14 cellular contexts compared by ENCODE assay signal in genomic region chr12:91620949-91621348, GRCh38.
DNase-seq lines count a peak whose midpoint lies in the region; ATAC-seq and TF ChIP-seq lines count a peak whose summit lies in the region.
"Had no signal": no experiment of that assay in that cellular context is flagged by ENCODE, and none has a peak within 500 bp of the region (broad histone marks: within the 10 kb centered on the region; RNA-seq: fewer than 3 reads in every experiment).

No MANE protein-coding gene starts in this region.

- peaks cover 4% of the 10 kb centered on the region for H3K4me1 Mint-ChIP-seq in T-helper 17 cell

- H3K4me3 Mint-ChIP-seq in T-helper 17 cell, result no peak overlapping the region

- ATAC-seq in heart right ventricle (peak; percentile 62 to 91 (median 80)), T-helper 17 cell (no peak), GM21529 (IDR thresholded peaks at IDR 0.05; ENCODE audit: unreplicated experiment) (no peak)

- H3K9me3 ChIP-seq in heart right ventricle (peaks cover 0 to 2% (median 0%) of the 10 kb centered on the region in 11 donors), T-helper 17 cell (ENCODE audit: control insufficient read depth, low read length, poor library complexity, severe bottlenecking) (no peaks in the 10 kb centered on the region)
- H3K9me3 ChIP-seq: adrenal gland, HAP-1, tibial artery had no signal

- TF ChIP-seq CTCF in heart right ventricle (IDR thresholded peaks at IDR 0.05) (peak in 4 of 9 donors; percentile 21 to 50 (median 45)), retinal pigment epithelial cell (conservative IDR thresholded peaks at IDR 0.05; ENCODE audit: low read depth, low read length) (peak; percentile 18)

- peaks cover 3% of the 10 kb centered on the region for H3K36me3 Mint-ChIP-seq in T-helper 17 cell (ENCODE audit: low read depth)

- H3K4me3 ChIP-seq in heart right ventricle (no peak overlapping the region), retinal pigment epithelial cell (ENCODE audit: low read length) (no peak overlapping the region)
- H3K4me3 ChIP-seq: adrenal gland, HAP-1, PC-9, tibial artery had no signal

- intact Hi-C loops in heart right ventricle (cut with DNase I), result no loop called here

- DNase-seq in DMS53 (lab: John Stamatoyannopoulos, UW), result peak; percentile 12
- no peak for DNase-seq in DMS53 treated with DMSO at 0.1 percent for 48 hours (lab: John Stamatoyannopoulos, UW; ENCODE audit: unreplicated experiment)
- DNase-seq in anterior cingulate cortex (lab: John Stamatoyannopoulos, UW), result peak in 35 of 58 donors; percentile 1 to 45 (median 12)
- DNase-seq in heart right ventricle, result peak in 1 of 2 donors; percentile 18
- DNase-seq in retinal pigment epithelial cell (ENCODE audit: low read depth), result no peak
- no peak for DNase-seq in T-helper 17 cell
- no peak for DNase-seq in NCI-H1417 treated with DMSO at 0.1 percent for 48 hours (lab: John Stamatoyannopoulos, UW)
- DNase-seq: adrenal gland, NCI-H187 treated with DMSO at 0.1 percent for 48 hours, PC-9, tibial artery had no signal

- peaks cover 4% of the 10 kb centered on the region for H3K27me3 Mint-ChIP-seq in T-helper 17 cell

- H3K27me3 ChIP-seq in heart right ventricle, result no peaks in the 10 kb centered on the region
- H3K27me3 ChIP-seq: adrenal gland, tibial artery had no signal

- 41 to 48% methylated on average over 8 of the region's 8 CpGs for WGBS in heart right ventricle, 2 donors

- no peaks in the 10 kb centered on the region for H3K36me3 ChIP-seq in heart right ventricle
- H3K36me3 ChIP-seq: adrenal gland, HAP-1, tibial artery had no signal

- no peak overlapping the region for H3K27ac Mint-ChIP-seq in T-helper 17 cell

- H3K4me1 ChIP-seq in heart right ventricle, result peaks cover 0 to 4% (median 0%) of the 10 kb centered on the region in 9 donors
- H3K4me1 ChIP-seq: adrenal gland, HAP-1, tibial artery had no signal

- no peak overlapping the region for H3K27ac ChIP-seq in heart right ventricle
- H3K27ac ChIP-seq: 22Rv1, adrenal gland, PC-9, tibial artery had no signal

Comparison
In these comparisons a context has a peak if more than half of its experiments do, and no peak if none do; other contexts are left out.
1. DNase-seq: peak in DMS53 (single experiment) and anterior cingulate cortex (35 of 58); none in DMS53 treated with DMSO at 0.1 percent for 48 hours (single experiment), retinal pigment epithelial cell (single experiment), T-helper 17 cell (0 of 3) and NCI-H1417 treated with DMSO at 0.1 percent for 48 hours (single experiment).
2. ATAC-seq: peak in heart right ventricle (8 of 8); none in T-helper 17 cell (single experiment) and GM21529 (single experiment).